Comparison of ENCODE assay signal across 20 cellular contexts in the genomic region with DNA sequence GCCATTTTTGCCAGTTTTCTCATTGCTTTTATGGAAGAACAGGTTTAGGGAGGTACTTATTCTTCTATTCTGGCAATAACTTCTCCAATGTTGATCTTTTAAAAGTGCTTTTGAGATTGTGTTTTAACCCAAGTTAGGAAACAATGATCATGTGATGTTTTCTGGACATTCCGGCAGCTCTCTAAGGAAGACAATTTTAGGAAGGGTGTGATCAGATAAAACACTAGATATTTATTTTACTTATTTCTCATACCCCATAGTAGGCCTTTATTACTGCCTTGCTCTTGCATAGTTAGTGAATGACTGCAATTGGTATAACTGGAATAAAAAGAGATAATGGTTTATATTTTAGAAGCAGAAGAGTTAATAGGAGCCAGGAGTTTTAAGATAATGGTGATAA.
"Had no signal": no experiment of that assay in that cellular context is flagged by ENCODE, and none has a peak within 500 bp of the region (broad histone marks: within the 10 kb centered on the region; RNA-seq: fewer than 3 reads in every experiment).

No MANE protein-coding gene starts in this region.

- H3K27ac ChIP-seq: neutrophil, pancreas, right lobe of liver had no signal

- H3K4me3 Mint-ChIP-seq: activated CD4-positive, alpha-beta memory T cell treated with anti-CD3 and anti-CD28 coated beads, Interleukin-2, amount 10 ng/mL, durations not matched to agents 7 days and 5 days; activated CD4-positive, alpha-beta T cell treated with anti-CD3 and anti-CD28 coated beads, Interleukin-2, amount 10 ng/mL, durations not matched to agents 24 days and 14 days; activated naive CD4-positive, alpha-beta T cell treated with anti-CD3 and anti-CD28 coated beads for 36 hours; activated T-cell treated with anti-CD3 and anti-CD28 coated beads, Interleukin-2, amount 50 U/mL, for 72 hours; mesothelial cell of epicardium; naive thymus-derived CD8-positive, alpha-beta T cell; stimulated activated effector memory CD8-positive, alpha-beta T cell treated with anti-CD3 and anti-CD28 coated beads, Interleukin-12 subunit alpha, Interleukin-12 subunit beta, amount 100 ng/mL, for 72 hours; stimulated activated naive CD8-positive, alpha-beta T cell treated with anti-CD3 and anti-CD28 coated beads, Interleukin-15, amount 100 ng/mL, for 72 hours had no signal

- H3K27me3 ChIP-seq: neutrophil, pancreas, right lobe of liver, tibial nerve had no signal

- ATAC-seq: activated T-cell treated with anti-CD3 and anti-CD28 coated beads, Interleukin-2, amount 50 U/mL, for 72 hours; esophagus mucosa; left colon; naive thymus-derived CD8-positive, alpha-beta T cell; pancreas; right lobe of liver; SK-N-SH treated with all-trans-retinoic acid at 6 μM for 48 hours; stimulated activated effector memory CD8-positive, alpha-beta T cell treated with anti-CD3 and anti-CD28 coated beads, Interleukin-12 subunit alpha, Interleukin-12 subunit beta, amount 100 ng/mL, for 72 hours; stimulated activated naive CD8-positive, alpha-beta T cell treated with anti-CD3 and anti-CD28 coated beads, Interleukin-15, amount 100 ng/mL, for 72 hours had no signal

- H3K27ac Mint-ChIP-seq: activated CD4-positive, alpha-beta memory T cell treated with anti-CD3 and anti-CD28 coated beads, Interleukin-2, amount 10 ng/mL, durations not matched to agents 7 days and 5 days; activated CD4-positive, alpha-beta T cell treated with anti-CD3 and anti-CD28 coated beads, Interleukin-2, amount 10 ng/mL, durations not matched to agents 24 days and 14 days; activated naive CD4-positive, alpha-beta T cell treated with anti-CD3 and anti-CD28 coated beads for 36 hours; activated T-cell treated with anti-CD3 and anti-CD28 coated beads, Interleukin-2, amount 50 U/mL, for 72 hours; mesothelial cell of epicardium; naive thymus-derived CD8-positive, alpha-beta T cell; stimulated activated effector memory CD8-positive, alpha-beta T cell treated with anti-CD3 and anti-CD28 coated beads, Interleukin-12 subunit alpha, Interleukin-12 subunit beta, amount 100 ng/mL, for 72 hours; stimulated activated naive CD8-positive, alpha-beta T cell treated with anti-CD3 and anti-CD28 coated beads, Interleukin-15, amount 100 ng/mL, for 72 hours had no signal

- H3K4me3 ChIP-seq: pancreas, right lobe of liver, tibial nerve had no signal

- DNase-seq: activated CD4-positive, alpha-beta memory T cell treated with anti-CD3 and anti-CD28 coated beads, Interleukin-2, amount 10 ng/mL, durations not matched to agents 7 days and 5 days; activated CD4-positive, alpha-beta T cell treated with anti-CD3 and anti-CD28 coated beads, Interleukin-2, amount 10 ng/mL, durations not matched to agents 24 days and 14 days; activated effector memory CD4-positive, alpha-beta T cell treated with Interleukin-2 at 50 U/mL for 16 hours; activated naive CD4-positive, alpha-beta T cell treated with anti-CD3 and anti-CD28 coated beads for 36 hours; activated T-cell treated with anti-CD3 and anti-CD28 coated beads, Interleukin-2, amount 50 U/mL, for 72 hours; effector CD8-positive, alpha-beta T cell; left colon; mammary epithelial cell; naive thymus-derived CD8-positive, alpha-beta T cell; pancreas; right lobe of liver; small intestine; stimulated activated CD4-positive, alpha-beta T cell treated with anti-CD3 and anti-CD28 coated beads, Interleukin-2, amount 100 ng/mL, for 24 hours; stimulated activated naive CD8-positive, alpha-beta T cell treated with anti-CD3 and anti-CD28 coated beads, Interleukin-15, amount 100 ng/mL, for 72 hours had no signal

- H3K9me3 ChIP-seq: neutrophil, pancreas, right lobe of liver, tibial nerve had no signal

- H3K36me3 Mint-ChIP-seq: mesothelial cell of epicardium; naive thymus-derived CD8-positive, alpha-beta T cell; stimulated activated effector memory CD8-positive, alpha-beta T cell treated with anti-CD3 and anti-CD28 coated beads, Interleukin-12 subunit alpha, Interleukin-12 subunit beta, amount 100 ng/mL, for 72 hours had no signal

- H3K36me3 ChIP-seq: neutrophil, pancreas, right lobe of liver, tibial nerve had no signal

- H3K9me3 Mint-ChIP-seq: activated CD4-positive, alpha-beta memory T cell treated with anti-CD3 and anti-CD28 coated beads, Interleukin-2, amount 10 ng/mL, durations not matched to agents 7 days and 5 days; activated CD4-positive, alpha-beta T cell treated with anti-CD3 and anti-CD28 coated beads, Interleukin-2, amount 10 ng/mL, durations not matched to agents 24 days and 14 days; activated naive CD4-positive, alpha-beta T cell treated with anti-CD3 and anti-CD28 coated beads for 36 hours; activated T-cell treated with anti-CD3 and anti-CD28 coated beads, Interleukin-2, amount 50 U/mL, for 72 hours; stimulated activated effector memory CD8-positive, alpha-beta T cell treated with anti-CD3 and anti-CD28 coated beads, Interleukin-12 subunit alpha, Interleukin-12 subunit beta, amount 100 ng/mL, for 72 hours; stimulated activated naive CD8-positive, alpha-beta T cell treated with anti-CD3 and anti-CD28 coated beads, Interleukin-15, amount 100 ng/mL, for 72 hours had no signal
